ENCODE assay signal across 29 cellular contexts in the genomic region with DNA sequence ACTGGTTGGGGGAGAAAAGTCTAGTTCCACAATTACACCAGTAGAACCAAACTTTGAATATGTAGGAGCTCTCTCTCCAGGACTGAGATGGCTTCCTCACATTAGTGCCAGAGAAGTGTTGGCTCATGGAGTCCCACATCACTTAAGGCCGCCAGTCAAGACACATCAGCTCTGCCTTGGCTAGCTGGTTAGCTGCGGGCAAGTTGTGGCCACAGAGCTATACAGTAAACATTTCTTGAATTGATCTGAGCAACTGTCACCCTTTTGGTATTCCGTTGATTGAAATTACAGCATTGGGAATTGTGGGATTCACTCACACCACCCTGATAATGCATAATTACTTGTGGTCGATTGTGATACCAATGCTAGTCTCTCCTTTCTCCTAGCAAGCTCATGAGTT.
"Had no signal": no experiment of that assay in that cellular context is flagged by ENCODE, and none has a peak within 500 bp of the region (broad histone marks: within the 10 kb centered on the region; RNA-seq: fewer than 3 reads in every experiment).

No MANE protein-coding gene starts in this region.

- H3K27ac ChIP-seq: adrenal gland, brain microvascular endothelial cell, coronary artery, dorsolateral prefrontal cortex, foreskin keratinocyte, gastrocnemius medialis, heart left ventricle had no signal

- H3K9me3 ChIP-seq: adrenal gland, gastrocnemius medialis, heart left ventricle had no signal

- DNase-seq: activated CD4-positive, alpha-beta memory T cell treated with anti-CD3 and anti-CD28 coated beads for 36 hours; activated CD4-positive, alpha-beta T cell treated with anti-CD3 and anti-CD28 coated beads for 36 hours; activated CD4-positive, alpha-beta T cell treated with anti-CD3 and anti-CD28 coated beads, Interleukin-2, amount 10 ng/mL, durations not matched to agents 24 days and 14 days; activated CD4-positive, CD25-positive, alpha-beta regulatory T cell; activated CD4-positive, CD25-positive, alpha-beta regulatory T cell treated with anti-CD3 and anti-CD28 coated beads, Interleukin-2, amount 50 U/mL, for 72 hours; activated CD8-positive, alpha-beta memory T cell treated with anti-CD3 and anti-CD28 coated beads, Interleukin-2, amount 10 ng/mL, durations not matched to agents 7 days and 5 days; activated CD8-positive, alpha-beta memory T cell treated with anti-CD3 and anti-CD28 coated beads, Interleukin-2, amount 50 U/mL, for 4 hours; activated CD8-positive, alpha-beta T cell treated with anti-CD3 and anti-CD28 coated beads, Interleukin-2, amount 10 ng/mL, durations not matched to agents 7 days and 5 days; activated effector memory CD4-positive, alpha-beta T cell treated with anti-CD3 and anti-CD28 coated beads, Interleukin-2, amount 50 U/mL, for 16 hours; activated naive CD4-positive, alpha-beta T cell treated with anti-CD3 and anti-CD28 coated beads for 36 hours; activated naive CD8-positive, alpha-beta T cell treated with anti-CD3 and anti-CD28 coated beads for 36 hours; activated naive CD8-positive, alpha-beta T cell treated with anti-CD3 and anti-CD28 coated beads, Interleukin-2, amount 50 U/mL, for 24 hours; activated T-cell treated with anti-CD3 and anti-CD28 coated beads, Interleukin-2, amount 50 U/mL, for 1 hour; activated T-cell treated with anti-CD3 and anti-CD28 coated beads, Interleukin-2, amount 50 U/mL, for 48 hours; adrenal gland; amygdala; aorta; brain microvascular endothelial cell; dorsolateral prefrontal cortex; effector memory CD4-positive, alpha-beta T cell; endodermal cell; foreskin keratinocyte; gastrocnemius medialis; glutamatergic neuron; heart left ventricle; T-cell; T-helper 9 cell had no signal

- ATAC-seq: activated CD4-positive, alpha-beta T cell treated with anti-CD3 and anti-CD28 coated beads for 36 hours; activated CD8-positive, alpha-beta memory T cell treated with anti-CD3 and anti-CD28 coated beads, Interleukin-2, amount 10 ng/mL, durations not matched to agents 7 days and 5 days; activated CD8-positive, alpha-beta T cell treated with anti-CD3 and anti-CD28 coated beads, Interleukin-2, amount 10 ng/mL, durations not matched to agents 7 days and 5 days; activated naive CD8-positive, alpha-beta T cell treated with anti-CD3 and anti-CD28 coated beads, Interleukin-2, amount 50 U/mL, for 24 hours; esophagus mucosa; foreskin keratinocyte; gastrocnemius medialis; heart left ventricle; T-cell had no signal

- H3K4me1 ChIP-seq: foreskin keratinocyte, gastrocnemius medialis had no signal

- H3K27me3 ChIP-seq: adrenal gland, brain microvascular endothelial cell, dorsolateral prefrontal cortex, gastrocnemius medialis, heart left ventricle had no signal

- H3K36me3 ChIP-seq: adrenal gland, brain microvascular endothelial cell, gastrocnemius medialis, heart left ventricle had no signal

- H3K4me3 ChIP-seq: adrenal gland, coronary artery, dorsolateral prefrontal cortex, gastrocnemius medialis, heart left ventricle had no signal
